In genomic region chr20:58071991-58072390, GRCh38 we compare ENCODE assay signal across 16 cellular contexts.
DNase-seq lines count a peak whose midpoint lies in the region; ATAC-seq and TF ChIP-seq lines count a peak whose summit lies in the region.
"Had no signal": no experiment of that assay in that cellular context is flagged by ENCODE, and none has a peak within 500 bp of the region (broad histone marks: within the 10 kb centered on the region; RNA-seq: fewer than 3 reads in every experiment).

No MANE protein-coding gene starts in this region.

- no peaks in the 10 kb centered on the region for H3K9me3 Mint-ChIP-seq in nephron
- peaks cover 0 to 1% (median 0%) of the 10 kb centered on the region in 11 donors for H3K9me3 Mint-ChIP-seq in naive thymus-derived CD4-positive, alpha-beta T cell

- TF ChIP-seq CTCF in nephron (IDR thresholded peaks at IDR 0.05; ENCODE audit: unreplicated experiment in 3 of 3) = no peak

- POLR2A ChIA-PET in naive thymus-derived CD4-positive, alpha-beta T cell (lab: Charles Lee) = no interaction called here

- DNase-seq in NCI-H1417 (lab: John Stamatoyannopoulos, UW) (peak in 2 of 3 experiments; percentile 9 to 51), NCI-H1417 treated with DMSO at 0.1 percent for 48 hours (lab: John Stamatoyannopoulos, UW) (no peak), NCI-H526 (lab: John Stamatoyannopoulos, UW) (peak; percentile 18 to 48), SJCRH30 (peak; percentile 87 to 96), HCEC 1CT (no peak)
- no peak for DNase-seq in naive thymus-derived CD4-positive, alpha-beta T cell
- DNase-seq: 8988T; Calu3; CD4-positive, CD25-positive, alpha-beta regulatory T cell; DND-41; GDM1 had no signal

- no peaks in the 10 kb centered on the region for H3K36me3 ChIP-seq in SJCRH30
- H3K36me3 ChIP-seq in naive thymus-derived CD4-positive, alpha-beta T cell (ENCODE audit: control insufficient read depth in 2 of 3, insufficient read depth in 3 of 3, low read length in 3 of 3) = no peaks in the 10 kb centered on the region
- H3K36me3 ChIP-seq: BLaER1 treated with 17β-estradiol and CSF1 and Interleukin-3, amounts not matched to agents 10 nM and 100 nM had no signal

- no peaks in the 10 kb centered on the region for H3K36me3 Mint-ChIP-seq in nephron (ENCODE audit: low read depth)
- peaks cover 0 to 3% (median 0%) of the 10 kb centered on the region in 5 donors for H3K36me3 Mint-ChIP-seq in naive thymus-derived CD4-positive, alpha-beta T cell
- H3K36me3 Mint-ChIP-seq: CD4-positive, CD25-positive, alpha-beta regulatory T cell had no signal

- peak overlapping the region; percentile 27 for H3K4me3 ChIP-seq in SJCRH30
- H3K4me3 ChIP-seq in naive thymus-derived CD4-positive, alpha-beta T cell (ENCODE audit: low read length) = no peak overlapping the region
- H3K4me3 ChIP-seq: BLaER1 treated with 17β-estradiol and CSF1 and Interleukin-3, amounts not matched to agents 10 nM and 100 nM had no signal

- no peak for ATAC-seq in GM18511 (IDR thresholded peaks at IDR 0.05; ENCODE audit: unreplicated experiment)
- ATAC-seq in naive thymus-derived CD4-positive, alpha-beta T cell = no peak
- ATAC-seq: HCT116 had no signal

- peak overlapping the region; percentile 90 for H3K27ac ChIP-seq in SJCRH30
- H3K27ac ChIP-seq in naive thymus-derived CD4-positive, alpha-beta T cell (ENCODE audit: low read depth, low read length) = no peak overlapping the region
- H3K27ac ChIP-seq: BLaER1 treated with 17β-estradiol and CSF1 and Interleukin-3, amounts not matched to agents 10 nM and 100 nM had no signal

- H3K4me1 Mint-ChIP-seq in nephron = peaks cover 53% of the 10 kb centered on the region
- H3K4me1 Mint-ChIP-seq in naive thymus-derived CD4-positive, alpha-beta T cell = peaks cover 0 to 15% (median 8%) of the 10 kb centered on the region in 7 donors
- H3K4me1 Mint-ChIP-seq: CD4-positive, CD25-positive, alpha-beta regulatory T cell had no signal

- no peak overlapping the region for H3K4me3 Mint-ChIP-seq in nephron
- H3K4me3 Mint-ChIP-seq in naive thymus-derived CD4-positive, alpha-beta T cell = no peak overlapping the region
- H3K4me3 Mint-ChIP-seq: CD4-positive, CD25-positive, alpha-beta regulatory T cell; IgD-negative memory B cell had no signal

- peaks cover 2% of the 10 kb centered on the region for H3K9me3 ChIP-seq in SJCRH30 (replicated peaks)
- no peaks in the 10 kb centered on the region for H3K9me3 ChIP-seq in naive thymus-derived CD4-positive, alpha-beta T cell (ENCODE audit: control insufficient read depth in 2 of 3, low read length in 3 of 3)

- CTCF ChIA-PET in naive thymus-derived CD4-positive, alpha-beta T cell (lab: Charles Lee) = interaction anchor here (0.6 kb wide), 1 partner anchor 339 kb away, joined by 3 read pairs; no protein-coding TSS in a partner anchor

- intact Hi-C loops in naive thymus-derived CD4-positive, alpha-beta T cell (cut with micrococcal nuclease) = no loop called here

- H3K27me3 Mint-ChIP-seq in nephron (ENCODE audit: low read depth) = peaks cover 35% of the 10 kb centered on the region
- H3K27me3 Mint-ChIP-seq in naive thymus-derived CD4-positive, alpha-beta T cell = peaks cover 0 to 43% (median 26%) of the 10 kb centered on the region in 5 donors

- H3K27me3 ChIP-seq in SJCRH30 = no peaks in the 10 kb centered on the region
- no peaks in the 10 kb centered on the region for H3K27me3 ChIP-seq in naive thymus-derived CD4-positive, alpha-beta T cell (ENCODE audit: control insufficient read depth in 2 of 2, insufficient read depth in 2 of 2, low read length in 2 of 2)
- H3K27me3 ChIP-seq: BLaER1 treated with 17β-estradiol and CSF1 and Interleukin-3, amounts not matched to agents 10 nM and 100 nM had no signal

- H3K4me1 ChIP-seq in SJCRH30 = peaks cover 48% of the 10 kb centered on the region
- peaks cover 0 to 6% of the 10 kb centered on the region in 2 donors for H3K4me1 ChIP-seq in naive thymus-derived CD4-positive, alpha-beta T cell (ENCODE audit: control insufficient read depth in 2 of 2, insufficient read depth in 2 of 2, low read length in 2 of 2)

- H3K27ac Mint-ChIP-seq in nephron = peak overlapping the region in 2 of 3 experiments; percentile 41 to 53
- H3K27ac Mint-ChIP-seq in naive thymus-derived CD4-positive, alpha-beta T cell = no peak overlapping the region
- H3K27ac Mint-ChIP-seq: CD4-positive, CD25-positive, alpha-beta regulatory T cell; IgD-negative memory B cell had no signal

Comparison
In these comparisons a context has a peak if more than half of its experiments do, and no peak if none do; other contexts are left out.
1. DNase-seq: peak in NCI-H1417 (2 of 3), NCI-H526 (2 of 2) and SJCRH30 (2 of 2); none in NCI-H1417 treated with DMSO at 0.1 percent for 48 hours (single experiment), HCEC 1CT (single experiment) and naive thymus-derived CD4-positive, alpha-beta T cell (0 of 9).
2. H3K27ac Mint-ChIP-seq: peak in nephron (2 of 3); none in naive thymus-derived CD4-positive, alpha-beta T cell (0 of 9).